In genomic region chr2:18047114-18047695, GRCh38 we compare ENCODE assay signal across 18 cellular contexts.
A peak's percentile ranks its signal among the peaks of the same experiment; 100 is the strongest.
DNase-seq lines count a peak whose midpoint lies in the region; ATAC-seq and TF ChIP-seq lines count a peak whose summit lies in the region.
"Had no signal": no experiment of that assay in that cellular context is flagged by ENCODE, and none has a peak within 500 bp of the region (broad histone marks: within the 10 kb centered on the region; RNA-seq: fewer than 3 reads in every experiment).

No MANE protein-coding gene starts in this region.

- H2BK5ac ChIP-seq in IMR-90 (ENCODE audit: low read depth, low read length, poor library complexity, severe bottlenecking) (no peak overlapping the region), mesendoderm (ENCODE audit: low read length) (no peak overlapping the region)

- H3K4me1 Mint-ChIP-seq in glutamatergic neuron (ENCODE audit: low read depth, unreplicated experiment): peaks cover 9% of the 10 kb centered on the region
- no peaks in the 10 kb centered on the region for H3K4me1 Mint-ChIP-seq in activated CD4-positive, alpha-beta memory T cell treated with anti-CD3 and anti-CD28 coated beads, Interleukin-2, amount 10 ng/mL, durations not matched to agents 7 days and 5 days
- H3K4me1 Mint-ChIP-seq: neural crest cell; stimulated activated memory B cell treated with anti-CD40 and anti-IgM and Interleukin-4, amounts not matched to agents 10 μg/mL and 1 μg/mL and 100 μg/mL, for 72 hours had no signal

- H3K4me3 ChIP-seq in IMR-90 (ENCODE audit: insufficient read depth, low read depth, low read length) (no peak overlapping the region), mesendoderm (ENCODE audit: low read length) (no peak overlapping the region)
- H3K4me3 ChIP-seq: colonic mucosa, upper lobe of right lung had no signal

- TF ChIP-seq CTCF in IMR-90 (conservative IDR thresholded peaks at IDR 0.05; ENCODE audit: low read depth, low read length) (no peak), glutamatergic neuron (IDR thresholded peaks at IDR 0.05; ENCODE audit: partially characterized antibody, unreplicated experiment) (no peak)

- H3K4ac ChIP-seq in IMR-90 (ENCODE audit: low read depth, low read length) (peak overlapping the region; percentile 25; the same call in 1 of the 2 replicates), mesendoderm (ENCODE audit: low read depth, low read length) (no peak overlapping the region)

- H3K9me1 ChIP-seq in IMR-90 (ENCODE audit: insufficient read depth, low read length): peaks cover 4% of the 10 kb centered on the region; the same call in 1 of the 2 replicates

- no peaks in the 10 kb centered on the region for H4K20me1 ChIP-seq in IMR-90 (ENCODE audit: insufficient read depth, low read length)

- no peak overlapping the region for H2AK9ac ChIP-seq in IMR-90 (replicated peaks; ENCODE audit: low read depth, low read length, poor library complexity)

- H3K27ac ChIP-seq in IMR-90 (ENCODE audit: insufficient read depth, low read length) (no peak overlapping the region), mesendoderm (ENCODE audit: low read depth, low read length) (no peak overlapping the region)
- H3K27ac ChIP-seq: colonic mucosa, upper lobe of right lung had no signal

- H3K27me3 ChIP-seq in IMR-90 (ENCODE audit: control insufficient read depth, insufficient read depth, low read length) (no peaks in the 10 kb centered on the region; the same call in 1 of the 2 replicates), mesendoderm (ENCODE audit: insufficient read depth, low read length, poor library complexity) (no peaks in the 10 kb centered on the region)
- H3K27me3 ChIP-seq: colonic mucosa, upper lobe of right lung had no signal

- no peak overlapping the region for H4K8ac ChIP-seq in IMR-90 (ENCODE audit: low read depth in 2 of 2, low read length in 2 of 2)
- H4K8ac ChIP-seq in mesendoderm (ENCODE audit: low read depth, low read length): no peak overlapping the region

- H2AFZ ChIP-seq in IMR-90 (replicated peaks; ENCODE audit: low read length, poor library complexity): no peak overlapping the region

- H2BK15ac ChIP-seq in IMR-90 (ENCODE audit: low read depth, low read length) (no peak overlapping the region), mesendoderm (replicated peaks; ENCODE audit: low read depth) (no peak overlapping the region)

- H3K18ac ChIP-seq in IMR-90 (ENCODE audit: low read depth, low read length): no peak overlapping the region
- H3K18ac ChIP-seq in mesendoderm (ENCODE audit: low read length): no peak overlapping the region

- no peak overlapping the region; the same call in 1 of the 2 replicates for H4K91ac ChIP-seq in IMR-90 (ENCODE audit: insufficient read depth, low read depth, low read length)

- H2BK20ac ChIP-seq in IMR-90 (ENCODE audit: low read depth, low read length): peak overlapping the region; percentile 60; the same call in 1 of the 2 replicates

- H3K4me1 ChIP-seq in IMR-90 (ENCODE audit: control insufficient read depth, insufficient read depth, low read length) (peaks cover 7% of the 10 kb centered on the region), mesendoderm (ENCODE audit: control insufficient read depth, low read depth, low read length) (no peaks in the 10 kb centered on the region)
- H3K4me1 ChIP-seq: colonic mucosa had no signal

- H2BK120ac ChIP-seq in IMR-90 (ENCODE audit: low read depth, low read length) (peak overlapping the region; percentile 50; the same call in 1 of the 2 replicates), mesendoderm (ENCODE audit: low read depth, low read length) (no peak overlapping the region)

- no peak overlapping the region for H2AK5ac ChIP-seq in IMR-90 (ENCODE audit: low read depth, low read length)
- no peak overlapping the region for H2AK5ac ChIP-seq in mesendoderm (ENCODE audit: low read length)

- in situ Hi-C loops in IMR-90 (cut with MboI; ENCODE audit: low sequenced_read_pairs) (no loop called here), SK-MEL-5 (cut with HindIII; ENCODE audit: low pct_unique_long_range_greater_than_20kb, low sequenced_read_pairs) (no loop called here)

- CTCF ChIA-PET in IMR-90 (lab: Yijun Ruan, JAX): no interaction called here
- CTCF ChIA-PET in activated CD4-positive, alpha-beta memory T cell treated with anti-CD3 and anti-CD28 coated beads, Interleukin-2, amount 10 ng/mL, durations not matched to agents 7 days and 5 days (lab: Charles Lee): no interaction called here

- WGBS in IMR-90 (ENCODE audit: extremely low coverage in 2 of 2, insufficient read length in 1 of 2), 2 experiments: 80% methylated on average over 1 of the region's 4 CpGs; no CpG with 5 or more reads in 1 of the 2 experiments
- WGBS in mesendoderm (ENCODE audit: extremely low coverage, insufficient coverage, low lambda C conversion rate): no CpG with 5 or more reads among the region's 4 CpGs

- TF ChIP-seq POLR2A in IMR-90 (IDR thresholded peaks at IDR 0.05; ENCODE audit: low read depth, low read length): no peak

- peaks cover 13% of the 10 kb centered on the region for H3K9me3 Mint-ChIP-seq in glutamatergic neuron (ENCODE audit: unreplicated experiment)
- H3K9me3 Mint-ChIP-seq in activated CD4-positive, alpha-beta memory T cell treated with anti-CD3 and anti-CD28 coated beads, Interleukin-2, amount 10 ng/mL, durations not matched to agents 7 days and 5 days: no peaks in the 10 kb centered on the region
- H3K9me3 Mint-ChIP-seq: stimulated activated memory B cell treated with anti-CD40 and anti-IgM and Interleukin-4, amounts not matched to agents 10 μg/mL and 1 μg/mL and 100 μg/mL, for 72 hours had no signal

- intact Hi-C loops in IMR-90 (cut with micrococcal nuclease): no loop called here
- intact Hi-C loops in sciatic nerve (cut with DNase I): no loop called here

- dilution Hi-C loops in IMR-90 (cut with HindIII; ENCODE audit: low sequenced_read_pairs, unreplicated experiment): no loop called here

- H3K79me2 ChIP-seq in mesendoderm (ENCODE audit: control insufficient read depth, insufficient read depth, low read length): no peaks in the 10 kb centered on the region

- H3K36me3 ChIP-seq in IMR-90 (ENCODE audit: control insufficient read depth, insufficient read depth, low read length): no peaks in the 10 kb centered on the region
- no peaks in the 10 kb centered on the region for H3K36me3 ChIP-seq in mesendoderm (ENCODE audit: control insufficient read depth, insufficient read depth, low read length)
- H3K36me3 ChIP-seq: colonic mucosa, upper lobe of right lung had no signal

- 0 out of 2 replicates have a peak overlapping the region, but pooled peaks have one; percentile 8 for H3K14ac ChIP-seq in IMR-90 (replicated peaks; ENCODE audit: low read depth, low read length)

- DNase-seq in IMR-90 (no peak), SK-MEL-5 (ENCODE audit: low read depth, low spot score) (peak; percentile 42), glutamatergic neuron (no peak), sciatic nerve (ENCODE audit: low spot score) (no peak), mesendoderm (no peak)
- no peak for DNase-seq in activated CD4-positive, alpha-beta memory T cell treated with anti-CD3 and anti-CD28 coated beads, Interleukin-2, amount 10 ng/mL, durations not matched to agents 7 days and 5 days
- no peak for DNase-seq in stimulated activated CD8-positive, alpha-beta memory T cell treated with anti-CD3 and anti-CD28 coated beads, Interleukin-4, amount 100 ng/mL, for 48 hours
- DNase-seq: activated CD8-positive, alpha-beta memory T cell treated with anti-CD3 and anti-CD28 coated beads for 24 hours; activated effector memory CD4-positive, alpha-beta T cell treated with Interleukin-2 at 50 U/mL for 16 hours; aorta; colonic mucosa; NCI-H774; SHP77 treated with DMSO at 0.1 percent for 48 hours; small intestine; upper lobe of right lung had no signal

- H3K79me1 ChIP-seq in IMR-90 (ENCODE audit: low read depth in 1 of 2, low read length in 2 of 2) (no peaks in the 10 kb centered on the region), mesendoderm (ENCODE audit: low read length) (no peaks in the 10 kb centered on the region)

- peak overlapping the region; percentile 80 for H3K27ac Mint-ChIP-seq in glutamatergic neuron (ENCODE audit: unreplicated experiment)
- no peak overlapping the region for H3K27ac Mint-ChIP-seq in activated CD4-positive, alpha-beta memory T cell treated with anti-CD3 and anti-CD28 coated beads, Interleukin-2, amount 10 ng/mL, durations not matched to agents 7 days and 5 days
- H3K27ac Mint-ChIP-seq: stimulated activated memory B cell treated with anti-CD40 and anti-IgM and Interleukin-4, amounts not matched to agents 10 μg/mL and 1 μg/mL and 100 μg/mL, for 72 hours had no signal

- H3K56ac ChIP-seq in IMR-90 (ENCODE audit: extremely low read depth, insufficient read depth, low read length): no peak overlapping the region
- H3K56ac ChIP-seq in mesendoderm (ENCODE audit: low read length): no peak overlapping the region

- peaks cover 12% of the 10 kb centered on the region for H3K36me3 Mint-ChIP-seq in glutamatergic neuron (ENCODE audit: unreplicated experiment)
- H3K36me3 Mint-ChIP-seq in activated CD4-positive, alpha-beta memory T cell treated with anti-CD3 and anti-CD28 coated beads, Interleukin-2, amount 10 ng/mL, durations not matched to agents 7 days and 5 days (ENCODE audit: low read depth): no peaks in the 10 kb centered on the region
- H3K36me3 Mint-ChIP-seq: stimulated activated memory B cell treated with anti-CD40 and anti-IgM and Interleukin-4, amounts not matched to agents 10 μg/mL and 1 μg/mL and 100 μg/mL, for 72 hours had no signal

- peaks cover 3% of the 10 kb centered on the region for H3K27me3 Mint-ChIP-seq in glutamatergic neuron (ENCODE audit: unreplicated experiment)
- no peaks in the 10 kb centered on the region for H3K27me3 Mint-ChIP-seq in activated CD4-positive, alpha-beta memory T cell treated with anti-CD3 and anti-CD28 coated beads, Interleukin-2, amount 10 ng/mL, durations not matched to agents 7 days and 5 days

- H3K9ac ChIP-seq in IMR-90 (ENCODE audit: low read depth, low read length): no peak overlapping the region
- no peak overlapping the region for H3K9ac ChIP-seq in mesendoderm (ENCODE audit: low read length)

- no peak for TF ChIP-seq RAD21 in IMR-90 (IDR thresholded peaks at IDR 0.05; ENCODE audit: low read length)

- ATAC-seq in IMR-90 (ENCODE audit: low read depth) (no peak), sciatic nerve (peak; percentile 91), GM21528 (IDR thresholded peaks at IDR 0.05; ENCODE audit: low FRiP score, unreplicated experiment) (no peak)
- ATAC-seq: stimulated activated memory B cell treated with anti-CD40 and anti-IgM and Interleukin-4, amounts not matched to agents 10 μg/mL and 1 μg/mL and 100 μg/mL, for 72 hours had no signal

- POLR2A ChIA-PET in IMR-90 (lab: Charles Lee; ENCODE audit: unreplicated experiment): no interaction called here
- POLR2A ChIA-PET in activated CD4-positive, alpha-beta memory T cell treated with anti-CD3 and anti-CD28 coated beads, Interleukin-2, amount 10 ng/mL, durations not matched to agents 7 days and 5 days (lab: Charles Lee): no interaction called here

- H3K4me2 ChIP-seq in IMR-90 (ENCODE audit: low read depth, low read length) (no peak overlapping the region), mesendoderm (ENCODE audit: low read length) (no peak overlapping the region)

- no TSS peak for BruUV-seq in IMR-90 (replicated peaks; lab: Mats Ljungman, UMichigan)

- no peak overlapping the region for H4K5ac ChIP-seq in IMR-90 (ENCODE audit: low read depth, low read length)
- no peak overlapping the region for H4K5ac ChIP-seq in mesendoderm (ENCODE audit: low read length)

- no peaks in the 10 kb centered on the region for H3K9me3 ChIP-seq in IMR-90 (ENCODE audit: control insufficient read depth, insufficient read depth, low read length)
- H3K9me3 ChIP-seq: colonic mucosa, upper lobe of right lung had no signal

- no peak overlapping the region for H3K4me3 Mint-ChIP-seq in glutamatergic neuron (ENCODE audit: unreplicated experiment)
- no peak overlapping the region for H3K4me3 Mint-ChIP-seq in activated CD4-positive, alpha-beta memory T cell treated with anti-CD3 and anti-CD28 coated beads, Interleukin-2, amount 10 ng/mL, durations not matched to agents 7 days and 5 days
- H3K4me3 Mint-ChIP-seq: neural crest cell; stimulated activated memory B cell treated with anti-CD40 and anti-IgM and Interleukin-4, amounts not matched to agents 10 μg/mL and 1 μg/mL and 100 μg/mL, for 72 hours had no signal

- H3K23ac ChIP-seq in IMR-90 (ENCODE audit: low read depth, low read length) (no peak overlapping the region), mesendoderm (ENCODE audit: low read length) (no peak overlapping the region)
